In genomic region chr5:150449491-150450339, GRCh38 we compare ENCODE assay signal across 1 cellular context.
TF ChIP-seq lines count a peak whose summit lies in the region.

RPS14 (minus strand) TSS chr5:150449739; CDS start chr5:150447733, 2,006 bp downstream.

TF ChIP-seq in HepG2, 621 proteins besides CTCF, POLR2A, EP300 and RAD21 (continued from another document and continues in another):
- TF ChIP-seq ZNF18 (CRISPR knock-in tag; IDR thresholded peaks at IDR 0.05; ENCODE audit: insufficient replicate concordance) = peak; percentile 73
- no peak for TF ChIP-seq PBX2 (CRISPR knock-in tag; IDR thresholded peaks at IDR 0.05)
- TF ChIP-seq ZNF75D (CRISPR knock-in tag; IDR thresholded peaks at IDR 0.05; ENCODE audit: borderline replicate concordance) = no peak
- TF ChIP-seq ZBTB8A (CRISPR knock-in tag; IDR thresholded peaks at IDR 0.05; ENCODE audit: borderline replicate concordance, low read depth) = no peak
- 0 out of 2 replicates have a peak, but pooled peaks have one; percentile 92 for TF ChIP-seq PCBP1 (IDR thresholded peaks at IDR 0.05; ENCODE audit: borderline replicate concordance, low read depth, low read length)
- TF ChIP-seq ZSCAN21 (CRISPR knock-in tag; IDR thresholded peaks at IDR 0.05; ENCODE audit: borderline replicate concordance) = peak; percentile 76; the same call in 1 of the 2 replicates
- TF ChIP-seq ZKSCAN1 (IDR thresholded peaks at IDR 0.05; ENCODE audit: low read length) = no peak
- no peak for TF ChIP-seq MLX (CRISPR knock-in tag; IDR thresholded peaks at IDR 0.05)
- TF ChIP-seq PITX1 (CRISPR knock-in tag; IDR thresholded peaks at IDR 0.05) = peak; percentile 57
- TF ChIP-seq MXI1 (IDR thresholded peaks at IDR 0.05; ENCODE audit: borderline replicate concordance, low read depth, low read length) = peak; percentile 54; the same call in 2 of the 3 replicates
- TF ChIP-seq NFKBIZ (CRISPR knock-in tag; IDR thresholded peaks at IDR 0.05) = peak; percentile 64; the same call in 1 of the 2 replicates
- peak; percentile 86; the same call in 1 of the 2 replicates for TF ChIP-seq CHCHD3 (CRISPR knock-in tag; IDR thresholded peaks at IDR 0.05)
- TF ChIP-seq POLR2G (IDR thresholded peaks at IDR 0.05; ENCODE audit: low read depth, low read length) = peak; percentile 99
- peak; percentile 46; the same call in 1 of the 2 replicates for TF ChIP-seq ZNF749 (CRISPR knock-in tag; IDR thresholded peaks at IDR 0.05; ENCODE audit: borderline replicate concordance)
- TF ChIP-seq HCFC1 (IDR thresholded peaks at IDR 0.05; ENCODE audit: low read depth, low read length) = peak; percentile 58
- no peak; the same call in 1 of the 2 replicates for TF ChIP-seq PPARG (CRISPR knock-in tag; conservative IDR thresholded peaks at IDR 0.05)
- TF ChIP-seq BCL3 (CRISPR knock-in tag; IDR thresholded peaks at IDR 0.05) = peak; percentile 84; the same call in 1 of the 2 replicates
- TF ChIP-seq ZFP37 (CRISPR knock-in tag; IDR thresholded peaks at IDR 0.05; ENCODE audit: borderline replicate concordance) = no peak
- TF ChIP-seq RFX3 (CRISPR knock-in tag; IDR thresholded peaks at IDR 0.05) = no peak
- TF ChIP-seq GTF3A (CRISPR knock-in tag; conservative IDR thresholded peaks at IDR 0.05) = peak; percentile 73; the same call in 1 of the 2 replicates
- no peak for TF ChIP-seq DPF2 (CRISPR knock-in tag; IDR thresholded peaks at IDR 0.05; ENCODE audit: borderline replicate concordance, low read depth)
- no peak for TF ChIP-seq SMARCC2 (IDR thresholded peaks at IDR 0.05)
- no peak for TF ChIP-seq ZNF678 (CRISPR knock-in tag; IDR thresholded peaks at IDR 0.05)
- TF ChIP-seq JARID2 (CRISPR knock-in tag; IDR thresholded peaks at IDR 0.05; ENCODE audit: insufficient replicate concordance) = peak; percentile 93
- TF ChIP-seq PRPF4 (IDR thresholded peaks at IDR 0.05; ENCODE audit: low read depth, low read length, poor library complexity, severe bottlenecking) = no peak
- TF ChIP-seq MIER2 (CRISPR knock-in tag; IDR thresholded peaks at IDR 0.05) = peak; percentile 23; the same call in 1 of the 2 replicates
- TF ChIP-seq SMARCE1 (IDR thresholded peaks at IDR 0.05; ENCODE audit: borderline replicate concordance) = no peak
- TF ChIP-seq HOMEZ (CRISPR knock-in tag; IDR thresholded peaks at IDR 0.05; ENCODE audit: low read depth) = peak; percentile 50
- peak; percentile 99 for TF ChIP-seq TAF1 (CRISPR knock-in tag; IDR thresholded peaks at IDR 0.05)
- TF ChIP-seq CEBPZ (IDR thresholded peaks at IDR 0.05; ENCODE audit: low read length) = no peak
- no peak for TF ChIP-seq ZFAT (CRISPR knock-in tag; conservative IDR thresholded peaks at IDR 0.05)
- TF ChIP-seq ATF6 (CRISPR knock-in tag; conservative IDR thresholded peaks at IDR 0.05) = no peak
- TF ChIP-seq EEA1 (CRISPR knock-in tag; IDR thresholded peaks at IDR 0.05; ENCODE audit: borderline replicate concordance) = no peak; the same call in 1 of the 2 replicates
- TF ChIP-seq TEF (CRISPR knock-in tag; IDR thresholded peaks at IDR 0.05) = no peak
- TF ChIP-seq ZNF569 (CRISPR knock-in tag; IDR thresholded peaks at IDR 0.05; ENCODE audit: borderline replicate concordance) = no peak
- TF ChIP-seq ZNF841 (CRISPR knock-in tag; IDR thresholded peaks at IDR 0.05; ENCODE audit: borderline replicate concordance) = no peak
- no peak for TF ChIP-seq TCF12 (IDR thresholded peaks at IDR 0.05)
- TF ChIP-seq TCF12 (CRISPR knock-in tag; IDR thresholded peaks at IDR 0.05) = peak; percentile 67; the same call in 1 of the 2 replicates
- no peak for TF ChIP-seq NCOA5 (CRISPR knock-in tag; IDR thresholded peaks at IDR 0.05)
- TF ChIP-seq TBX3 (IDR thresholded peaks at IDR 0.05; ENCODE audit: borderline replicate concordance) = no peak
- TF ChIP-seq RARG (CRISPR knock-in tag; IDR thresholded peaks at IDR 0.05; ENCODE audit: low read depth) = no peak
- TF ChIP-seq MTA3 (CRISPR knock-in tag; IDR thresholded peaks at IDR 0.05) = no peak
- TF ChIP-seq MXD3 (CRISPR knock-in tag; IDR thresholded peaks at IDR 0.05) = peak; percentile 72
- TF ChIP-seq ZNF503 (CRISPR knock-in tag; IDR thresholded peaks at IDR 0.05) = peak; percentile 32
- TF ChIP-seq PAWR (CRISPR knock-in tag; IDR thresholded peaks at IDR 0.05; ENCODE audit: borderline replicate concordance) = no peak; the same call in 1 of the 2 replicates
- no peak for TF ChIP-seq ZNF691 (CRISPR knock-in tag; IDR thresholded peaks at IDR 0.05; ENCODE audit: borderline replicate concordance, low read depth)
- no peak for TF ChIP-seq TEAD2 (CRISPR knock-in tag; IDR thresholded peaks at IDR 0.05)
- TF ChIP-seq CREB3 (CRISPR knock-in tag; IDR thresholded peaks at IDR 0.05) = no peak; the same call in 1 of the 2 replicates
